13 cellular contexts compared by ENCODE assay signal in the genomic region with DNA sequence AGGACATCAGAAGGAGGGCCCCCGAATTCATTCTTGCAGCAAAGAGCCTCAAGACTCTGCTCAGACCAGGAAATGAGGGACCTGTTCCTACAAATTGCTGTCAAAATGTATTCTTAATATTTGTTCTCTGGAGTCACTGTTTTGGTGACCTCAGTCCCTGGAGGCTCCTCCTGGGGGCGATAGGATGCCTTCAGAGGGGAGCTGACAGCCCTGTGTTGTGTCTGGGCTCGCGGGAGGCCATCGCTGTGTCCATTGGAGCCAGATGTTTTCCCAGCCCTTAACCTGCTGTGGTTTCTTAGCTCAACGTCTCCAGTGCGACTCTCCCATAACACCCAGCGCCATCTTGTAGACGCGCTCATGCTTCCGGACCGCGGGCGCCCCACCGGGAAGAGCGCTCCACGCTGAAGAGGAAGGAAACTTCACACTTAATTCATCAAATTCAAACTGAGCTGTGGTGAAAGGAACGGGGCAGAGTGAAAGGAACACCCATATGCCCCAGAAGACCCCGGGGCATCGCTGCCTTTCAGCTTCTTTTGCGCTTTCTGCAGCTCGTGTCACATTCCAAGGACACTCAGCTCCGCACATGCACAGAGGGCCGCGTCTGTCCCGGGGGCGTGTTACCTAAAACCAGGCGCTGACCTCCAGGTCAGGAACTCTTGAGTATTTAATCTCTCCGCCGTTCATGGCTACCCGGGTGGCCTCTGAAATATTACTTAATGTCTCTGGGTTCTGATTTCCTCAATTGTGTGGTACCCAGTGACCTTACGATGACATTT.
"Had no signal": no experiment of that assay in that cellular context is flagged by ENCODE, and none has a peak within 500 bp of the region (broad histone marks: within the 10 kb centered on the region; RNA-seq: fewer than 3 reads in every experiment).

No MANE protein-coding gene starts in this region.

- H3K27me3 ChIP-seq: esophagus squamous epithelium, heart right ventricle, right atrium auricular region, upper lobe of right lung had no signal

- H3K9me3 ChIP-seq: adrenal gland, esophagus squamous epithelium, right atrium auricular region, suprapubic skin, upper lobe of right lung had no signal

- ATAC-seq: heart right ventricle, left ventricle myocardium superior, upper lobe of right lung had no signal

- H3K4me3 ChIP-seq: adrenal gland, esophagus squamous epithelium, heart right ventricle, right atrium auricular region, suprapubic skin, upper lobe of right lung had no signal

- FAIRE-seq: kidney had no signal

- H3K36me3 ChIP-seq: adrenal gland, esophagus squamous epithelium, heart right ventricle, right atrium auricular region, suprapubic skin, upper lobe of right lung had no signal

- H3K4me1 ChIP-seq: adrenal gland, esophagus squamous epithelium, heart right ventricle, right atrium auricular region, suprapubic skin, upper lobe of right lung had no signal

- H3K27ac ChIP-seq: adrenal gland, esophagus squamous epithelium, heart right ventricle, right atrium auricular region, suprapubic skin, upper lobe of right lung had no signal

- DNase-seq: activated B cell treated with CpG ODN at 0.5 μM for 24 hours; activated CD4-positive, alpha-beta T cell treated with anti-CD3 and anti-CD28 coated beads, Interleukin-2, amount 10 ng/mL, durations not matched to agents 7 days and 5 days; activated naive CD4-positive, alpha-beta T cell treated with anti-CD3 and anti-CD28 coated beads, Interleukin-2, amount 10 ng/mL, durations not matched to agents 7 days and 5 days; adrenal gland; esophagus squamous epithelium; heart right ventricle; kidney; left ventricle myocardium superior; stimulated activated CD4-positive, alpha-beta T cell treated with anti-CD3 and anti-CD28 coated beads, Interleukin-2, amount 100 ng/mL, for 24 hours; stimulated activated naive CD4-positive, alpha-beta T cell treated with Interleukin-2 at 50 U/mL for 16 hours; upper lobe of right lung had no signal
